Comparison of ENCODE assay signal across 29 cellular contexts in genomic region chr15:59039225-59039624, GRCh38.
A peak's percentile ranks its signal among the peaks of the same experiment; 100 is the strongest.
DNase-seq lines count a peak whose midpoint lies in the region; ATAC-seq and FAIRE-seq lines count a peak whose summit lies in the region.
"Had no signal": no experiment of that assay in that cellular context is flagged by ENCODE, and none has a peak within 500 bp of the region (broad histone marks: within the 10 kb centered on the region; RNA-seq: fewer than 3 reads in every experiment).

No MANE protein-coding gene starts in this region.

- no peaks in the 10 kb centered on the region for H3K9me3 Mint-ChIP-seq in stimulated activated naive CD8-positive, alpha-beta T cell treated with anti-CD3 and anti-CD28 coated beads, Interleukin-15, Interleukin-2, amounts not matched to agents 100 ng/mL and 50 ng/mL, for 24 hours
- peaks cover 5% of the 10 kb centered on the region for H3K9me3 Mint-ChIP-seq in activated naive CD8-positive, alpha-beta T cell treated with anti-CD3 and anti-CD28 coated beads, Interleukin-2, amount 50 U/mL, for 24 hours
- H3K9me3 Mint-ChIP-seq: CD4-positive, alpha-beta T cell had no signal

- peak; percentile 46 for FAIRE-seq in GM18507 (lab: Jason Lieb, UNC)
- FAIRE-seq: astrocyte had no signal

- H3K27me3 ChIP-seq in effector memory CD4-positive, alpha-beta T cell (replicated peaks; ENCODE audit: control insufficient read depth, insufficient read depth, low read length, poor library complexity, severe bottlenecking): no peaks in the 10 kb centered on the region
- H3K27me3 ChIP-seq: Peyer's patch, stomach, tibial nerve had no signal

- no peaks in the 10 kb centered on the region for H3K9me3 ChIP-seq in effector memory CD4-positive, alpha-beta T cell (ENCODE audit: control insufficient read depth, low read length)
- H3K9me3 ChIP-seq: lower lobe of right lung, mucosa of descending colon, stomach, tibial nerve had no signal

- peaks cover 2% of the 10 kb centered on the region for H3K4me1 ChIP-seq in effector memory CD4-positive, alpha-beta T cell (ENCODE audit: control insufficient read depth, insufficient read depth, low read length, poor library complexity, severe bottlenecking)
- H3K4me1 ChIP-seq: Peyer's patch had no signal

- no peak overlapping the region for H3K4me3 ChIP-seq in effector memory CD4-positive, alpha-beta T cell (ENCODE audit: insufficient read depth, low read depth, low read length, poor library complexity, severe bottlenecking)
- H3K4me3 ChIP-seq: lower lobe of right lung, mucosa of descending colon, Peyer's patch, stomach, tibial nerve had no signal

- H3K4me3 Mint-ChIP-seq in stimulated activated naive CD8-positive, alpha-beta T cell treated with anti-CD3 and anti-CD28 coated beads, Interleukin-15, Interleukin-2, amounts not matched to agents 100 ng/mL and 50 ng/mL, for 24 hours: no peak overlapping the region
- no peak overlapping the region for H3K4me3 Mint-ChIP-seq in activated naive CD8-positive, alpha-beta T cell treated with anti-CD3 and anti-CD28 coated beads, Interleukin-2, amount 50 U/mL, for 24 hours
- H3K4me3 Mint-ChIP-seq: CD4-positive, alpha-beta T cell; H9 had no signal

- ATAC-seq in stimulated activated naive CD8-positive, alpha-beta T cell treated with anti-CD3 and anti-CD28 coated beads, Interleukin-15, Interleukin-2, amounts not matched to agents 100 U/mL and 50 U/mL, for 24 hours: no peak
- ATAC-seq in activated naive CD8-positive, alpha-beta T cell treated with anti-CD3 and anti-CD28 coated beads, Interleukin-2, amount 50 U/mL, for 24 hours: no peak
- ATAC-seq: lower lobe of right lung, mucosa of descending colon, sciatic nerve had no signal

- H3K27me3 Mint-ChIP-seq in stimulated activated naive CD8-positive, alpha-beta T cell treated with anti-CD3 and anti-CD28 coated beads, Interleukin-15, Interleukin-2, amounts not matched to agents 100 ng/mL and 50 ng/mL, for 24 hours: no peaks in the 10 kb centered on the region
- no peaks in the 10 kb centered on the region for H3K27me3 Mint-ChIP-seq in activated naive CD8-positive, alpha-beta T cell treated with anti-CD3 and anti-CD28 coated beads, Interleukin-2, amount 50 U/mL, for 24 hours
- H3K27me3 Mint-ChIP-seq: CD4-positive, alpha-beta T cell; progenitor cell of endocrine pancreas had no signal

- H3K36me3 Mint-ChIP-seq in stimulated activated naive CD8-positive, alpha-beta T cell treated with anti-CD3 and anti-CD28 coated beads, Interleukin-15, Interleukin-2, amounts not matched to agents 100 ng/mL and 50 ng/mL, for 24 hours (ENCODE audit: low read depth): peaks cover 58% of the 10 kb centered on the region
- H3K36me3 Mint-ChIP-seq in activated naive CD8-positive, alpha-beta T cell treated with anti-CD3 and anti-CD28 coated beads, Interleukin-2, amount 50 U/mL, for 24 hours (ENCODE audit: low read depth): peaks cover 53% of the 10 kb centered on the region

- H3K4me1 Mint-ChIP-seq in stimulated activated naive CD8-positive, alpha-beta T cell treated with anti-CD3 and anti-CD28 coated beads, Interleukin-15, Interleukin-2, amounts not matched to agents 100 ng/mL and 50 ng/mL, for 24 hours (ENCODE audit: low read depth): peaks cover 52% of the 10 kb centered on the region
- peaks cover 44% of the 10 kb centered on the region for H3K4me1 Mint-ChIP-seq in activated naive CD8-positive, alpha-beta T cell treated with anti-CD3 and anti-CD28 coated beads, Interleukin-2, amount 50 U/mL, for 24 hours
- H3K4me1 Mint-ChIP-seq: H9 had no signal

- DNase-seq in stimulated activated naive CD8-positive, alpha-beta T cell treated with anti-CD3 and anti-CD28 coated beads, Interleukin-15, Interleukin-2, amounts not matched to agents 100 U/mL and 50 U/mL, for 24 hours: no peak
- no peak for DNase-seq in GM18507 (ENCODE audit: extremely low spot score, insufficient read length, low read depth)
- no peak for DNase-seq in activated naive CD8-positive, alpha-beta T cell treated with anti-CD3 and anti-CD28 coated beads, Interleukin-2, amount 50 U/mL, for 24 hours
- no peak for DNase-seq in effector memory CD4-positive, alpha-beta T cell
- DNase-seq in middle frontal gyrus (ENCODE audit: extremely low spot score, low spot score): no peak
- DNase-seq in NOMO-1 (lab: John Stamatoyannopoulos, UW; ENCODE audit: unreplicated experiment in 2 of 2): no peak
- DNase-seq: activated naive CD4-positive, alpha-beta T cell treated with Interleukin-2 at 50 U/mL for 16 hours; caudate nucleus; CD4-positive, alpha-beta T cell; DMS153; glutamatergic neuron; H9; Kasumi-1; lower lobe of right lung; mucosa of descending colon; MV-4-11; NCI-H1694; NCI-H2171 treated with DMSO at 0.1 percent for 48 hours; NCI-H524 treated with DMSO at 0.1 percent for 48 hours; Peyer's patch; SIG-M5; stimulated activated CD4-positive, alpha-beta T cell treated with anti-CD3 and anti-CD28 coated beads, Interleukin-4, amount 100 ng/mL, for 4 hours; stomach; SW 1271 had no signal

- H3K27ac ChIP-seq in effector memory CD4-positive, alpha-beta T cell (ENCODE audit: insufficient read depth, low read length, poor library complexity, severe bottlenecking): no peak overlapping the region
- H3K27ac ChIP-seq: lower lobe of right lung, Peyer's patch, stomach, tibial nerve had no signal

- peaks cover 11% of the 10 kb centered on the region for H3K36me3 ChIP-seq in effector memory CD4-positive, alpha-beta T cell (ENCODE audit: control insufficient read depth, insufficient read depth, low read length)

- H3K27ac Mint-ChIP-seq in stimulated activated naive CD8-positive, alpha-beta T cell treated with anti-CD3 and anti-CD28 coated beads, Interleukin-15, Interleukin-2, amounts not matched to agents 100 ng/mL and 50 ng/mL, for 24 hours: peak overlapping the region; percentile 56
- H3K27ac Mint-ChIP-seq in activated naive CD8-positive, alpha-beta T cell treated with anti-CD3 and anti-CD28 coated beads, Interleukin-2, amount 50 U/mL, for 24 hours: peak overlapping the region; percentile 49
- H3K27ac Mint-ChIP-seq: CD4-positive, alpha-beta T cell; progenitor cell of endocrine pancreas had no signal
